In genomic region chr10:57972783-57973182, GRCh38 we compare ENCODE assay signal across 23 cellular contexts.
"Had no signal": no experiment of that assay in that cellular context is flagged by ENCODE, and none has a peak within 500 bp of the region (broad histone marks: within the 10 kb centered on the region; RNA-seq: fewer than 3 reads in every experiment).

No MANE protein-coding gene starts in this region.

- DNase-seq: activated B cell treated with CpG ODN at 0.5 μM for 24 hours; activated CD4-positive, alpha-beta memory T cell treated with anti-CD3 and anti-CD28 coated beads, Interleukin-2, amount 10 ng/mL, durations not matched to agents 7 days and 5 days; activated CD4-positive, alpha-beta T cell treated with anti-CD3 and anti-CD28 coated beads for 4 hours; activated CD8-positive, alpha-beta memory T cell treated with anti-CD3 and anti-CD28 coated beads, Interleukin-2, amount 10 ng/mL, durations not matched to agents 7 days and 5 days; activated naive CD4-positive, alpha-beta T cell; activated naive CD8-positive, alpha-beta T cell treated with anti-CD3 and anti-CD28 coated beads, Interleukin-2, amount 10 ng/mL, durations not matched to agents 7 days and 5 days; anterior cingulate cortex; caudate nucleus; dorsolateral prefrontal cortex; heart left ventricle; left ventricle myocardium superior; naive thymus-derived CD4-positive, alpha-beta T cell; right lobe of liver; small intestine; stimulated activated CD4-positive, alpha-beta T cell treated with anti-CD3 and anti-CD28 coated beads, Interleukin-15, amount 100 ng/mL, for 24 hours; stimulated activated CD4-positive, alpha-beta T cell treated with anti-CD3 and anti-CD28 coated beads, Interleukin-2, amount 100 ng/mL, for 48 hours; transverse colon had no signal

- FAIRE-seq: small intestine had no signal

- H3K9me3 ChIP-seq: gastroesophageal sphincter, right lobe of liver, vagina had no signal

- H3K27me3 ChIP-seq: dorsolateral prefrontal cortex, gastroesophageal sphincter, heart left ventricle, neural progenitor cell, right lobe of liver, transverse colon, vagina had no signal

- H3K4me3 ChIP-seq: dorsolateral prefrontal cortex, gastroesophageal sphincter, heart left ventricle, neural progenitor cell, right lobe of liver, transverse colon, vagina had no signal

- ATAC-seq: activated CD8-positive, alpha-beta memory T cell treated with anti-CD3 and anti-CD28 coated beads, Interleukin-2, amount 10 ng/mL, durations not matched to agents 7 days and 5 days; activated T-helper 17 cell treated with anti-CD3 and anti-CD28 coated beads, Interleukin-2, amount 50 U/mL, for 72 hours; gastroesophageal sphincter; heart left ventricle; left ventricle myocardium superior; naive thymus-derived CD4-positive, alpha-beta T cell; right lobe of liver had no signal

- H3K36me3 ChIP-seq: gastroesophageal sphincter, heart left ventricle, neural progenitor cell, right lobe of liver, transverse colon, vagina had no signal

- H2AFZ ChIP-seq: neural progenitor cell, parathyroid adenoma had no signal

- H3K27ac ChIP-seq: dorsolateral prefrontal cortex, epithelial cell of prostate, gastroesophageal sphincter, heart left ventricle, neural progenitor cell, parathyroid adenoma, right lobe of liver, transverse colon, vagina had no signal

- H3K9ac ChIP-seq: neural progenitor cell, parathyroid adenoma had no signal

- H3K79me2 ChIP-seq: parathyroid adenoma had no signal

- H3K4me1 ChIP-seq: gastroesophageal sphincter, heart left ventricle, neural progenitor cell, parathyroid adenoma, right lobe of liver, transverse colon, vagina had no signal

- H3K4me2 ChIP-seq: neural progenitor cell had no signal
